In the genomic region with DNA sequence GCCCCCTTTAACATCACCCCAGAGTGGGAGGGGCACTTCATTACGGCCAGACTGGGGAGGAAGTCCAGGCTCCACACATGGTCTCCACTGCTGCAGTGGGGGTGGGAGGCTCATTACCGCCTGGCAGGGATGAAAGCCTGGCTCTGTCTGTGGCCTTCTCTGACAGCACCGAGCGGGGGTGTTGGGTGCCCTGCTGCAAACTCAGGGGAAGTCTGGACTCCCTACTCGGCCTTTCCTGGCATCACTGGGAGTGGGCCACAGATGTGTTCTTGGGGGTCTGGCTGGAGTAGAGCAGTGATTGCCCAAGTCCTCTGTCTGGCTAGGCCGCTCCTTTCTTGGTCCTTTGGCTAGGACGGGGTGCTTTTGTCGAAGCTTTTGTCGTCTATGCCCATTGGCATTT, we compare ENCODE assay signal across 1 cellular context.
TF ChIP-seq lines count a peak whose summit lies in the region.

No MANE protein-coding gene starts in this region.

TF ChIP-seq in HepG2, 621 proteins besides CTCF, POLR2A, EP300 and RAD21:
- TF ChIP-seq, protein P1, sequence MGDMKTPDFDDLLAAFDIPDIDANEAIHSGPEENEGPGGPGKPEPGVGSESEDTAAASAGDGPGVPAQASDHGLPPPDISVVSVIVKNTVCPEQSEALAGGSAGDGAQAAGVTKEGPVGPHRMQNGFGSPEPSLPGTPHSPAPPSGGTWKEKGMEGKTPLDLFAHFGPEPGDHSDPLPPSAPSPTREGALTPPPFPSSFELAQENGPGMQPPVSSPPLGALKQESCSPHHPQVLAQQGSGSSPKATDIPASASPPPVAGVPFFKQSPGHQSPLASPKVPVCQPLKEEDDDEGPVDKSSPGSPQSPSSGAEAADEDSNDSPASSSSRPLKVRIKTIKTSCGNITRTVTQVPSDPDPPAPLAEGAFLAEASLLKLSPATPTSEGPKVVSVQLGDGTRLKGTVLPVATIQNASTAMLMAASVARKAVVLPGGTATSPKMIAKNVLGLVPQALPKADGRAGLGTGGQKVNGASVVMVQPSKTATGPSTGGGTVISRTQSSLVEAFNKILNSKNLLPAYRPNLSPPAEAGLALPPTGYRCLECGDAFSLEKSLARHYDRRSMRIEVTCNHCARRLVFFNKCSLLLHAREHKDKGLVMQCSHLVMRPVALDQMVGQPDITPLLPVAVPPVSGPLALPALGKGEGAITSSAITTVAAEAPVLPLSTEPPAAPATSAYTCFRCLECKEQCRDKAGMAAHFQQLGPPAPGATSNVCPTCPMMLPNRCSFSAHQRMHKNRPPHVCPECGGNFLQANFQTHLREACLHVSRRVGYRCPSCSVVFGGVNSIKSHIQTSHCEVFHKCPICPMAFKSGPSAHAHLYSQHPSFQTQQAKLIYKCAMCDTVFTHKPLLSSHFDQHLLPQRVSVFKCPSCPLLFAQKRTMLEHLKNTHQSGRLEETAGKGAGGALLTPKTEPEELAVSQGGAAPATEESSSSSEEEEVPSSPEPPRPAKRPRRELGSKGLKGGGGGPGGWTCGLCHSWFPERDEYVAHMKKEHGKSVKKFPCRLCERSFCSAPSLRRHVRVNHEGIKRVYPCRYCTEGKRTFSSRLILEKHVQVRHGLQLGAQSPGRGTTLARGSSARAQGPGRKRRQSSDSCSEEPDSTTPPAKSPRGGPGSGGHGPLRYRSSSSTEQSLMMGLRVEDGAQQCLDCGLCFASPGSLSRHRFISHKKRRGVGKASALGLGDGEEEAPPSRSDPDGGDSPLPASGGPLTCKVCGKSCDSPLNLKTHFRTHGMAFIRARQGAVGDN (CRISPR knock-in tag; IDR thresholded peaks at IDR 0.05): 0 out of 2 replicates have a peak, but pooled peaks have one; percentile 9
- no peak for TF ChIP-seq PCBP2 (optimal IDR thresholded peaks at IDR 0.05; ENCODE audit: low read depth, low read length, poor library complexity, severe bottlenecking)
TF ChIP-seq in HepG2: peak in this region for 1.
